ENCODE assay signal across 8 cellular contexts in the genomic region with DNA sequence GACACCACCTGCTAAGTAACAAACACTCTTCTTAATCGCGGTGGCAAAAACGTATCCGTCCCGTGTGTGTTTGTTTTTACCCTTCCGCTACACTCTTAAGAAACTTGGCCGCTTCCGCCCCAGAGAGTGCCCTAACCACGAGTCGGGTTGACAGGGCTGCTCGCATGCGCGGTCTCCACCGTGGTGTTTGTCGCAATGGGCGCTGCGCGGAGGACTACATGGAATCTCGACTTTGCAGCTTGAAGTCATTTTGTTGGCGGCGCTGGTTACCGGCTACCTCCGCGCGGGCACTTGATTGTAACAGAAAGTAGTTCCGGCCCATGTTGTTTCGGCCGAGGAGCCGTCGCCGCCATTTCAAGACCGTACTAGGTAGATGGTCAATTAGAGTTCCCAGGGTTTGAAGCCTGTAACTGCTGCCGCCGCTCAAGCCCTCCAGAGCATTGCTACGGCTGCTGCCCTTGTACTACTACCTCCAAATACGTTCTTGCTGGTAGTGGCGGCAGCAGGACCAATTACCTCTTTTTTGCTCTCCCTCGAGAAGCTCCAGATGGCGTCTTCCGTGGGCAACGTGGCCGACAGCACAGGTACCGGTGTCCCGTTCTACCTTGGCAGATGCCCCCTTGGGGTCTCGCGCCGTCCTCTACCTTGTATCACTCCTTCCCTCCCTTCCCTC. TPM values are rescaled to one million over a fixed set of nuclear protein-coding genes. Genes with fewer than 3 reads are reported as not detected.
DNase-seq lines count a peak whose midpoint lies in the region; ATAC-seq lines count a peak whose summit lies in the region.

A gene (plus strand): TSS at position 352 of the 673 bp plus-strand sequence. CDS start 196 bp downstream, at position 548.

- H2BK120ac ChIP-seq in mesenchymal stem cell (ENCODE audit: low read depth, low read length): peak within 1 kb of the TSS; percentile 80

- peak within 1 kb of the TSS; percentile 73 to 79 for H3K18ac ChIP-seq in mesenchymal stem cell (ENCODE audit: low read depth in 1 of 2, low read length in 2 of 2)

- H3K4me3 ChIP-seq in HUES48 (ENCODE audit: low read depth, low read length) (peak within 1 kb of the TSS; percentile 74), NT2/D1 (ENCODE audit: insufficient read length, low read depth) (peak within 1 kb of the TSS; percentile 96), endocrine pancreas (ENCODE audit: control insufficient read depth, insufficient read depth, low read length) (peak within 1 kb of the TSS; percentile 93), mesenchymal stem cell (ENCODE audit: insufficient read depth in 1 of 2, low read depth in 1 of 2, low read length in 2 of 2) (peak within 1 kb of the TSS; percentile 79 to 96)

- H3K9me3 ChIP-seq in HUES48 (ENCODE audit: control insufficient read depth, insufficient read depth, low read length): peaks cover 34% of the 10 kb centered on the region
- H3K9me3 ChIP-seq in NT2/D1 (ENCODE audit: insufficient read depth, low read length): no peaks in the 10 kb centered on the region
- H3K9me3 ChIP-seq in endocrine pancreas (ENCODE audit: control insufficient read depth, low read length): no peaks in the 10 kb centered on the region
- H3K9me3 ChIP-seq in mesenchymal stem cell (ENCODE audit: control insufficient read depth, low read length): no peaks in the 10 kb centered on the region

- H3K4ac ChIP-seq in mesenchymal stem cell (ENCODE audit: low read depth in 1 of 2, low read length in 2 of 2): peak within 1 kb of the TSS in 1 of 2 experiments; percentile 93

- H3K36me3 Mint-ChIP-seq in activated CD8-positive, alpha-beta memory T cell treated with anti-CD3 and anti-CD28 coated beads, Interleukin-2, amount 10 ng/mL, durations not matched to agents 7 days and 5 days: peaks cover 30% of the 10 kb centered on the region

- H3K27ac ChIP-seq in HUES48 (ENCODE audit: low read depth, low read length) (peak within 1 kb of the TSS; percentile 84), mesenchymal stem cell (ENCODE audit: low read length, poor library complexity, severe bottlenecking) (peak within 1 kb of the TSS; percentile 89)

- H3K27me3 Mint-ChIP-seq in activated CD8-positive, alpha-beta memory T cell treated with anti-CD3 and anti-CD28 coated beads, Interleukin-2, amount 10 ng/mL, durations not matched to agents 7 days and 5 days: no peaks in the 10 kb centered on the region

- H3K4me3 Mint-ChIP-seq in activated CD8-positive, alpha-beta memory T cell treated with anti-CD3 and anti-CD28 coated beads, Interleukin-2, amount 10 ng/mL, durations not matched to agents 7 days and 5 days: peak within 1 kb of the TSS; percentile 92

- H2AFZ ChIP-seq in mesenchymal stem cell (ENCODE audit: low read depth, low read length): no peak within 1 kb of the TSS

- peak within 1 kb of the TSS; percentile 78 for H4K91ac ChIP-seq in mesenchymal stem cell (ENCODE audit: low read length)

- H3K23ac ChIP-seq in mesenchymal stem cell (ENCODE audit: low read length in 2 of 2): peak within 1 kb of the TSS in 1 of 2 experiments; percentile 59

- CTCF ChIA-PET in activated CD8-positive, alpha-beta memory T cell treated with anti-CD3 and anti-CD28 coated beads, Interleukin-2, amount 10 ng/mL, durations not matched to agents 7 days and 5 days (lab: Charles Lee): interaction anchor here (0.9 to 3.0 kb wide), 7 partner anchors 10 to 337 kb away, joined by 3 to 8 read pairs (median 4); no protein-coding TSS in a partner anchor

- H3K27me3 ChIP-seq in HUES48 (ENCODE audit: control insufficient read depth, insufficient read depth, low read length): no peaks in the 10 kb centered on the region
- no peaks in the 10 kb centered on the region for H3K27me3 ChIP-seq in NT2/D1 (ENCODE audit: insufficient read depth, insufficient read length)
- H3K27me3 ChIP-seq in endocrine pancreas (ENCODE audit: control insufficient read depth, insufficient read depth, low read length): no peaks in the 10 kb centered on the region
- peaks cover 0 to 5% of the 10 kb centered on the region in 2 experiments for H3K27me3 ChIP-seq in mesenchymal stem cell (ENCODE audit: control insufficient read depth in 1 of 2, insufficient read depth in 1 of 2, low read length in 2 of 2)

- H3K14ac ChIP-seq in mesenchymal stem cell (ENCODE audit: low read length in 2 of 2): peak within 1 kb of the TSS in 1 of 2 experiments; percentile 89

- under 1% methylated on average over 44 of the region's 47 CpGs for WGBS in mesenchymal stem cell

- peaks cover 11% of the 10 kb centered on the region for H3K36me3 ChIP-seq in HUES48 (ENCODE audit: control insufficient read depth, insufficient read depth, low read length)
- H3K36me3 ChIP-seq in NT2/D1 (ENCODE audit: insufficient read depth, insufficient read length, low read length): peaks cover 12% of the 10 kb centered on the region
- H3K36me3 ChIP-seq in endocrine pancreas (ENCODE audit: control insufficient read depth, insufficient read depth, low read length): no peaks in the 10 kb centered on the region
- peaks cover 0 to 4% of the 10 kb centered on the region in 2 experiments for H3K36me3 ChIP-seq in mesenchymal stem cell (ENCODE audit: control insufficient read depth in 1 of 2, insufficient read depth in 2 of 2, low read depth in 1 of 2, low read length in 2 of 2)

- peak; percentile 82 for ATAC-seq in GM21381 (IDR thresholded peaks at IDR 0.05; ENCODE audit: unreplicated experiment)
- ATAC-seq in activated CD8-positive, alpha-beta memory T cell treated with anti-CD3 and anti-CD28 coated beads, Interleukin-2, amount 10 ng/mL, durations not matched to agents 7 days and 5 days: peak; percentile 78

- H2BK5ac ChIP-seq in mesenchymal stem cell (ENCODE audit: low read depth, low read length, poor library complexity, severe bottlenecking): peak within 1 kb of the TSS; percentile 25

- H4K8ac ChIP-seq in mesenchymal stem cell (ENCODE audit: low read length): peak within 1 kb of the TSS; percentile 21

- H3K4me1 ChIP-seq in HUES48 (ENCODE audit: control insufficient read depth, insufficient read depth, low read length): peaks cover 9% of the 10 kb centered on the region
- H3K4me1 ChIP-seq in NT2/D1 (ENCODE audit: insufficient read depth, insufficient read length): no peaks in the 10 kb centered on the region
- no peaks in the 10 kb centered on the region for H3K4me1 ChIP-seq in endocrine pancreas (ENCODE audit: control insufficient read depth, insufficient read depth, low read length)
- H3K4me1 ChIP-seq in mesenchymal stem cell (ENCODE audit: control insufficient read depth, insufficient read depth, low read depth, low read length): no peaks in the 10 kb centered on the region

- H3K27ac Mint-ChIP-seq in activated CD8-positive, alpha-beta memory T cell treated with anti-CD3 and anti-CD28 coated beads, Interleukin-2, amount 10 ng/mL, durations not matched to agents 7 days and 5 days: peak within 1 kb of the TSS; percentile 97

- H2BK15ac ChIP-seq in mesenchymal stem cell (ENCODE audit: low read depth, poor library complexity, severe bottlenecking): no peak within 1 kb of the TSS

- H3K9me3 Mint-ChIP-seq in activated CD8-positive, alpha-beta memory T cell treated with anti-CD3 and anti-CD28 coated beads, Interleukin-2, amount 10 ng/mL, durations not matched to agents 7 days and 5 days (ENCODE audit: low read depth): no peaks in the 10 kb centered on the region

- H3K79me1 ChIP-seq in mesenchymal stem cell (replicated peaks; ENCODE audit: low read length, poor library complexity, severe bottlenecking): no peaks in the 10 kb centered on the region

- peak within 1 kb of the TSS; percentile 32 for H2AK5ac ChIP-seq in mesenchymal stem cell (ENCODE audit: low read length, severe bottlenecking)

- H3K4me1 Mint-ChIP-seq in activated CD8-positive, alpha-beta memory T cell treated with anti-CD3 and anti-CD28 coated beads, Interleukin-2, amount 10 ng/mL, durations not matched to agents 7 days and 5 days: peaks cover 21% of the 10 kb centered on the region

- DNase-seq in COR-L47 (lab: John Stamatoyannopoulos, UW) (peak; percentile 93), NT2/D1 (ENCODE audit: low read depth, low spot score) (peak; percentile 96), mesenchymal stem cell (peak; percentile 98)
- DNase-seq in activated CD8-positive, alpha-beta memory T cell treated with anti-CD3 and anti-CD28 coated beads, Interleukin-2, amount 10 ng/mL, durations not matched to agents 7 days and 5 days: peak; percentile 97
- DNase-seq in stimulated activated CD8-positive, alpha-beta memory T cell treated with anti-CD3 and anti-CD28 coated beads, Interleukin-12 subunit alpha, Interleukin-12 subunit beta, amount 100 ng/mL, for 24 hours (ENCODE audit: extremely low read depth): peak; percentile 78

- H3K4me2 ChIP-seq in mesenchymal stem cell (ENCODE audit: low read length, poor library complexity, severe bottlenecking): peak within 1 kb of the TSS; percentile 72

- H3K9ac ChIP-seq in HUES48 (ENCODE audit: low read depth, low read length) (peak within 1 kb of the TSS; percentile 90), NT2/D1 (ENCODE audit: insufficient read length, low read depth) (peak within 1 kb of the TSS; percentile 99), endocrine pancreas (ENCODE audit: control insufficient read depth, insufficient read depth, low read length) (peak within 1 kb of the TSS; percentile 75), mesenchymal stem cell (ENCODE audit: low read length) (peak within 1 kb of the TSS; percentile 98)

- H2BK12ac ChIP-seq in mesenchymal stem cell (ENCODE audit: low read length in 2 of 2): no peak within 1 kb of the TSS

RNA-seq across cellular contexts. Expression of the gene that starts here (rescaled TPM):
- total RNA-seq in activated CD8-positive, alpha-beta memory T cell treated with anti-CD3 and anti-CD28 coated beads, Interleukin-2, amount 10 ng/mL, durations not matched to agents 7 days and 5 days: 100 to 1,000 TPM; 365 to 381 TPM
- polyA plus RNA-seq in mesenchymal stem cell (2013, experiment 1 of 2): 39.8 TPM
- 36.8 TPM for polyA plus RNA-seq in mesenchymal stem cell (2013, experiment 2 of 2)

Comparison
In these comparisons a context has a peak if more than half of its experiments do, and no peak if none do; other contexts are left out.
1. Peak in every context shown above with its lines: DNase-seq, ATAC-seq, H3K4me3 ChIP-seq and H3K27ac ChIP-seq.